ENCODE assay signal across 24 cellular contexts in the genomic region with DNA sequence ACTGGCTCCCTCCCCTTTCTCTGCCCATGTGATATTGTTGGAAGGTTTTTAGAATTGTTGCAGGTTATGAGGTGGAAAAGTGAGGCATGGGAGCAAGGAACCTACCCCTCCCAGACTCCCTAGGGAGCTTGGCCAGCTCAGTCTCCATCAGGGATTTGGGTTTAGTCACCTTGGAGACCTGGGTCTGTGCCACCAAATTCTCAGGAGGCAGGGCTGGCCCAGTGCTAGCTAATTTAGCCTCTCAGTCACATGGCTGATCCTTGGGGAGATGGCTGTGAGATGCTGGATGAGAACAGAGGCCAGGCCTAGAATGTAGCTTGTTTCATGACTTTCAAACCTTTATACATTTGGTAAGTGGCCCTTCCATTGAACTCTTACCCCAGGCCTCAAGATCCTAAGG.
A peak's percentile ranks its signal among the peaks of the same experiment; 100 is the strongest.
DNase-seq lines count a peak whose midpoint lies in the region; ATAC-seq and TF ChIP-seq lines count a peak whose summit lies in the region.
"Had no signal": no experiment of that assay in that cellular context is flagged by ENCODE, and none has a peak within 500 bp of the region (broad histone marks: within the 10 kb centered on the region; RNA-seq: fewer than 3 reads in every experiment).

No MANE protein-coding gene starts in this region.

- intact Hi-C loops in tibial artery (cut with DNase I; ENCODE audit: low total_unique reads) = no loop called here
- intact Hi-C loops in left ventricle myocardium superior (cut with micrococcal nuclease) = no loop called here

- H3K27ac ChIP-seq in tibial artery = peak overlapping the region; percentile 57 to 71
- H3K27ac ChIP-seq: brain microvascular endothelial cell, colonic mucosa, esophagus squamous epithelium had no signal

- H3K4me1 ChIP-seq in tibial artery = peaks cover 0 to 46% (median 18%) of the 10 kb centered on the region in 4 donors
- H3K4me1 ChIP-seq: colonic mucosa, esophagus squamous epithelium had no signal

- no peak for TF ChIP-seq CTCF in fibroblast of mammary gland (conservative IDR thresholded peaks at IDR 0.05; ENCODE audit: control insufficient read depth, insufficient read depth, low read depth, low read length)
- TF ChIP-seq CTCF in tibial artery (IDR thresholded peaks at IDR 0.05) = no peak

- DNase-seq in NCI-H1436 (lab: John Stamatoyannopoulos, UW) (peak; percentile 26), NCI-H1436 treated with DMSO at 0.1 percent for 48 hours (lab: John Stamatoyannopoulos, UW) (no peak), NCI-H2171 (lab: John Stamatoyannopoulos, UW) (peak; percentile 13), fibroblast of mammary gland (ENCODE audit: low read depth) (peak; percentile 50), tibial artery (peak; percentile 38 to 92), activated gamma-delta T cell (lab: John Stamatoyannopoulos, UW) (no peak), LoVo (ENCODE audit: low spot score) (no peak), left ventricle myocardium superior (no peak)
- DNase-seq: 8988T; activated CD4-positive, alpha-beta memory T cell treated with anti-CD3 and anti-CD28 coated beads, Interleukin-2, amount 10 ng/mL, durations not matched to agents 7 days and 5 days; activated CD4-positive, CD25-positive, alpha-beta regulatory T cell treated with anti-CD3 and anti-CD28 coated beads, Interleukin-2, amount 50 U/mL, for 72 hours; brain microvascular endothelial cell; colonic mucosa; endodermal cell; esophagus squamous epithelium; glutamatergic neuron; H9; Kasumi-1; kidney; NCI-H1417; NCI-H510A treated with DMSO at 0.1 percent for 48 hours; SHP77 treated with DMSO at 0.1 percent for 48 hours; stimulated activated naive CD8-positive, alpha-beta T cell treated with anti-CD3 and anti-CD28 coated beads, Interleukin-15, amount 100 ng/mL, for 72 hours had no signal

- no peaks in the 10 kb centered on the region for H3K36me3 ChIP-seq in tibial artery
- H3K36me3 ChIP-seq: brain microvascular endothelial cell, colonic mucosa, esophagus squamous epithelium had no signal

- H3K4me3 ChIP-seq in fibroblast of mammary gland (ENCODE audit: control insufficient read depth, low read depth, low read length) = no peak overlapping the region
- H3K4me3 ChIP-seq in tibial artery = no peak overlapping the region
- H3K4me3 ChIP-seq: colonic mucosa, esophagus squamous epithelium had no signal

- H3K27me3 ChIP-seq in tibial artery = no peaks in the 10 kb centered on the region
- H3K27me3 ChIP-seq: brain microvascular endothelial cell, colonic mucosa, esophagus squamous epithelium had no signal

- H3K9me3 ChIP-seq in tibial artery = no peaks in the 10 kb centered on the region
- H3K9me3 ChIP-seq: colonic mucosa, esophagus squamous epithelium had no signal

- no peak for ATAC-seq in left ventricle myocardium superior
- ATAC-seq: Panc1; stimulated activated naive CD8-positive, alpha-beta T cell treated with anti-CD3 and anti-CD28 coated beads, Interleukin-15, amount 100 ng/mL, for 72 hours had no signal

Comparison
In these comparisons a context has a peak if more than half of its experiments do, and no peak if none do; other contexts are left out.
1. DNase-seq: peak in NCI-H1436 (single experiment), NCI-H2171 (single experiment), fibroblast of mammary gland (single experiment) and tibial artery (2 of 2); none in NCI-H1436 treated with DMSO at 0.1 percent for 48 hours (single experiment), activated gamma-delta T cell (single experiment), LoVo (single experiment) and left ventricle myocardium superior (single experiment).